ENCODE assay signal across 25 cellular contexts in genomic region chrX:13142891-13143290, GRCh38.
DNase-seq lines count a peak whose midpoint lies in the region; FAIRE-seq and TF ChIP-seq lines count a peak whose summit lies in the region.
"Had no signal": no experiment of that assay in that cellular context is flagged by ENCODE, and none has a peak within 500 bp of the region (broad histone marks: within the 10 kb centered on the region; RNA-seq: fewer than 3 reads in every experiment).

No MANE protein-coding gene starts in this region.

- H3K9me3 ChIP-seq in colonic mucosa (no peaks in the 10 kb centered on the region), neutrophil (no peaks in the 10 kb centered on the region)
- H3K9me3 ChIP-seq: ascending aorta, left ventricle myocardium inferior, prostate gland had no signal

- H3K36me3 ChIP-seq in colonic mucosa (no peaks in the 10 kb centered on the region), neutrophil (no peaks in the 10 kb centered on the region)
- H3K36me3 ChIP-seq: ascending aorta, left ventricle myocardium inferior, prostate gland had no signal

- DNase-seq in GM19239 (ENCODE audit: insufficient read length, low spot score) (no peak), NOMO-1 treated with dmso at 0.1 percent for 144 hours (lab: John Stamatoyannopoulos, UW; ENCODE audit: unreplicated experiment) (peak; percentile 4), colonic mucosa (peak; percentile 74), NCI-H1105 (lab: John Stamatoyannopoulos, UW) (no peak), glutamatergic neuron (no peak), NCI-H146 (lab: John Stamatoyannopoulos, UW) (no peak), glomerular visceral epithelial cell (ENCODE audit: extremely low spot score) (no peak)
- DNase-seq: activated CD4-positive, alpha-beta memory T cell treated with anti-CD3 and anti-CD28 coated beads, Interleukin-2, amount 10 ng/mL, durations not matched to agents 7 days and 5 days; activated naive CD4-positive, alpha-beta T cell treated with anti-CD3 and anti-CD28 coated beads for 36 hours; activated T-cell treated with anti-CD3 and anti-CD28 coated beads, Interleukin-2, amount 50 U/mL, for 24 hours; DMS153; head of caudate nucleus; left ventricle myocardium inferior; NCI-H2081; NCI-H510A treated with DMSO at 0.1 percent for 48 hours; SHP77; stimulated activated CD4-positive, alpha-beta T cell treated with anti-CD3 and anti-CD28 coated beads, Interleukin-4, amount 100 ng/mL, for 24 hours; substantia nigra had no signal

- no peaks in the 10 kb centered on the region for H3K27me3 ChIP-seq in colonic mucosa
- no peaks in the 10 kb centered on the region for H3K27me3 ChIP-seq in neutrophil
- H3K27me3 ChIP-seq: ascending aorta had no signal

- no peaks in the 10 kb centered on the region for H3K4me1 Mint-ChIP-seq in glutamatergic neuron (ENCODE audit: low read depth, unreplicated experiment)

- H3K36me3 Mint-ChIP-seq in glutamatergic neuron (ENCODE audit: unreplicated experiment) = peaks cover 7% of the 10 kb centered on the region
- H3K36me3 Mint-ChIP-seq: CD14-positive monocyte had no signal

- no peak for TF ChIP-seq CTCF in colonic mucosa (IDR thresholded peaks at IDR 0.05)
- no peak for TF ChIP-seq CTCF in neutrophil (IDR thresholded peaks at IDR 0.05)
- no peak for TF ChIP-seq CTCF in glutamatergic neuron (IDR thresholded peaks at IDR 0.05; ENCODE audit: partially characterized antibody, unreplicated experiment)

- peak; percentile 78 for FAIRE-seq in GM19239 (lab: Jason Lieb, UNC)
- FAIRE-seq: GM12891, HepG2 had no signal

- H3K4me1 ChIP-seq in colonic mucosa = no peaks in the 10 kb centered on the region
- H3K4me1 ChIP-seq in neutrophil (ENCODE audit: control insufficient read depth in 1 of 2, insufficient read depth in 1 of 2, low read depth in 1 of 2, low read length in 1 of 2) = peaks cover 10 to 15% of the 10 kb centered on the region in 2 experiments
- H3K4me1 ChIP-seq: ascending aorta, left ventricle myocardium inferior, prostate gland had no signal

- intact Hi-C loops in colonic mucosa (cut with DNase I) = no loop called here

- no peak overlapping the region for H3K4me3 Mint-ChIP-seq in glutamatergic neuron (ENCODE audit: unreplicated experiment)
- H3K4me3 Mint-ChIP-seq: activated CD4-positive, alpha-beta memory T cell treated with anti-CD3 and anti-CD28 coated beads, Interleukin-2, amount 10 ng/mL, durations not matched to agents 7 days and 5 days; activated naive CD4-positive, alpha-beta T cell treated with anti-CD3 and anti-CD28 coated beads for 36 hours; activated T-cell treated with anti-CD3 and anti-CD28 coated beads, Interleukin-2, amount 50 U/mL, for 24 hours; CD14-positive monocyte; WTC11 had no signal

- H3K9me3 Mint-ChIP-seq in glutamatergic neuron (ENCODE audit: unreplicated experiment) = peaks cover 1% of the 10 kb centered on the region

- H3K27ac ChIP-seq in colonic mucosa (peak overlapping the region; percentile 65), neutrophil (peak overlapping the region; percentile 60)
- H3K27ac ChIP-seq: ascending aorta, left ventricle myocardium inferior, prostate gland had no signal

- H3K4me3 ChIP-seq in colonic mucosa (no peak overlapping the region), neutrophil (ENCODE audit: low read depth in 1 of 2, low read length in 1 of 2) (no peak overlapping the region)
- H3K4me3 ChIP-seq: ascending aorta, left ventricle myocardium inferior, prostate gland had no signal

- H3K27ac Mint-ChIP-seq in glutamatergic neuron (ENCODE audit: unreplicated experiment) = no peak overlapping the region
- H3K27ac Mint-ChIP-seq: activated CD4-positive, alpha-beta memory T cell treated with anti-CD3 and anti-CD28 coated beads, Interleukin-2, amount 10 ng/mL, durations not matched to agents 7 days and 5 days; activated naive CD4-positive, alpha-beta T cell treated with anti-CD3 and anti-CD28 coated beads for 36 hours; activated T-cell treated with anti-CD3 and anti-CD28 coated beads, Interleukin-2, amount 50 U/mL, for 24 hours; WTC11 had no signal

- H3K27me3 Mint-ChIP-seq in glutamatergic neuron (ENCODE audit: unreplicated experiment) = no peaks in the 10 kb centered on the region
- H3K27me3 Mint-ChIP-seq: activated CD4-positive, alpha-beta memory T cell treated with anti-CD3 and anti-CD28 coated beads, Interleukin-2, amount 10 ng/mL, durations not matched to agents 7 days and 5 days had no signal

- peak overlapping the region in 1 of 2 donors; percentile 46 for H3K9ac ChIP-seq in colonic mucosa (ENCODE audit: low read depth in 2 of 2, low read length in 2 of 2)

Comparison
In these comparisons a context has a peak if more than half of its experiments do, and no peak if none do; other contexts are left out.
1. DNase-seq: peak in NOMO-1 treated with dmso at 0.1 percent for 144 hours (single experiment) and colonic mucosa (single experiment); none in GM19239 (single experiment), NCI-H1105 (single experiment), glutamatergic neuron (single experiment), NCI-H146 (single experiment) and glomerular visceral epithelial cell (single experiment).